1 cellular context compared by ENCODE assay signal in the genomic region with DNA sequence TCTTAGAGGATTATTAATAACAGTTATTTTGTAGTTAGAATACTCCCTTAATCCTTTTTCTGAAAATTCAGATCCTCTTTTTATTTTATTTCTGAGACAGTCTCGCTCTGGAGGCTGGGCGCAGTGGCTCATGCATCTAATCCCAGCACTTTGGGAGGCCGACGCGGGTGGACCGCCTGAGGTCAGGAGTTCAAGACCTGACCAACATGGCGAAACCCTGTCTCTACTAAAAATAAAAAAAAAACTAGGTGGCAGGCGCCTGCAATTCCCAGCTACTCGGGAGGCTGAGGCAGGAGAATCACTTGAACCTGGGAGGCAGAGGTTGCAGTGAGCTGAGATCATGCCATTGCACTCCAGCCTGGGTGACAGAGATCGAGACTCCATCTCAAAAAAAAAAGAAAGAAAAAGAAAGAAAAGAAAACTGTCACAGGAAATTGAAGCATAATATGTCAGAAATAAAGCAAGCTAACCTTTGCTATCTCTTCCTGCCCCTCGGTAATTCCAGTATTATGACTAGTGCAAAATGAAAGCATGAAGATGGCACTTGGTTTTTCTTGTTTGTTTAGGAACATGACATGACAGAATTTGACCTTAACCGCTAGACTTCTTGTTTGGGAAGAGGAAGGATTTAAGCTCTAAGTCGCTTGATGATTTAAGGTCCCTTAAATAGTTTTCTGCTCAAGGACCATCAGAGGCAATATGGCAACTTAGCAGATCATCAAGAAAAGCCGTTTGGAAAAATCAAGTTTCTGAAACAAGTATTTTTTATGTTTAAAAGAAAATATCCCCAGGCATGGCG.
TF ChIP-seq lines count a peak whose summit lies in the region.

No MANE protein-coding gene starts in this region.

TF ChIP-seq in K562, 482 proteins besides CTCF, POLR2A, EP300 and RAD21 (continued from another document and continues in another):
- TF ChIP-seq FOXM1 (IDR thresholded peaks at IDR 0.05; ENCODE audit: low read depth) (peak; percentile 9; the same call in 1 of the 2 replicates), FOXM1 (CRISPR knock-in tag; IDR thresholded peaks at IDR 0.05; ENCODE audit: low read depth) (no peak), POLR2H (tag; IDR thresholded peaks at IDR 0.05; ENCODE audit: low read depth) (no peak; the same call in 1 of the 2 replicates), SRSF9 (IDR thresholded peaks at IDR 0.05; ENCODE audit: borderline replicate concordance, low read depth, low read length) (no peak), MCM7 (IDR thresholded peaks at IDR 0.05) (no peak; a peak in 1 of 4 replicates), HOXB6 (CRISPR knock-in tag; IDR thresholded peaks at IDR 0.05; ENCODE audit: borderline replicate concordance) (no peak), ZNF24 (IDR thresholded peaks at IDR 0.05) (no peak), KAT8 (IDR thresholded peaks at IDR 0.05; ENCODE audit: low read depth) (0 out of 2 replicates have a peak, but pooled peaks have one; percentile 35), ZC3H4 (CRISPR knock-in tag; IDR thresholded peaks at IDR 0.05; ENCODE audit: borderline replicate concordance) (no peak), MEIS2 (IDR thresholded peaks at IDR 0.05; ENCODE audit: partially characterized antibody) (peak; percentile 70), HMG20B (CRISPR knock-in tag; IDR thresholded peaks at IDR 0.05) (no peak), GATA2 (CRISPR knock-in tag; IDR thresholded peaks at IDR 0.05) (no peak), FOXA3 (CRISPR knock-in tag; conservative IDR thresholded peaks at IDR 0.05 in 1 of 2, IDR thresholded peaks at IDR 0.05 in 1 of 2) (peak; percentile 97 to 98), ZNF785 (CRISPR knock-in tag; IDR thresholded peaks at IDR 0.05) (no peak), TRIM24 (IDR thresholded peaks at IDR 0.05) (0 out of 4 replicates have a peak, but pooled peaks have one; percentile 16 to 32), MAFF (IDR thresholded peaks at IDR 0.05; ENCODE audit: low read length) (peak; percentile 84), ZNF316 (IDR thresholded peaks at IDR 0.05) (peak; percentile 98), PHF21A (IDR thresholded peaks at IDR 0.05; ENCODE audit: borderline replicate concordance, low read depth) (no peak), SMAD4 (CRISPR knock-in tag; conservative IDR thresholded peaks at IDR 0.05) (peak; percentile 41; the same call in 1 of the 2 replicates), BHLHE40 (IDR thresholded peaks at IDR 0.05; ENCODE audit: low read length) (no peak), ATF1 (CRISPR knock-in tag; IDR thresholded peaks at IDR 0.05) (no peak), ATF1 (tag; IDR thresholded peaks at IDR 0.05) (peak; percentile 43; the same call in 1 of the 2 replicates), ZNF695 (CRISPR knock-in tag; IDR thresholded peaks at IDR 0.05) (no peak), SETDB1 (IDR thresholded peaks at IDR 0.05; ENCODE audit: low read length) (no peak), ARHGAP35 (IDR thresholded peaks at IDR 0.05; ENCODE audit: partially characterized antibody) (no peak), HSF4 (CRISPR knock-in tag; IDR thresholded peaks at IDR 0.05; ENCODE audit: borderline replicate concordance) (no peak), HEY1 (CRISPR knock-in tag; IDR thresholded peaks at IDR 0.05; ENCODE audit: borderline replicate concordance) (no peak), FOXP1 (CRISPR knock-in tag; IDR thresholded peaks at IDR 0.05) (no peak), RBM39 (optimal IDR thresholded peaks at IDR 0.05; ENCODE audit: low read depth, low read length) (no peak), POLR2AphosphoS2 (IDR thresholded peaks at IDR 0.05; ENCODE audit: low read length) (no peak), TAF1 (IDR thresholded peaks at IDR 0.05; ENCODE audit: control insufficient read depth, extremely low read depth, insufficient read depth, low read length, severe bottlenecking) (no peak), ZFP30 (CRISPR knock-in tag; IDR thresholded peaks at IDR 0.05; ENCODE audit: borderline replicate concordance) (no peak), TAF7 (tag; IDR thresholded peaks at IDR 0.05) (peak; percentile 69; the same call in 1 of the 2 replicates), CHD1 (IDR thresholded peaks at IDR 0.05; ENCODE audit: low read length) (no peak), POLR2B (IDR thresholded peaks at IDR 0.05; ENCODE audit: low read depth, partially characterized antibody) (peak; percentile 33), SIX5 (IDR thresholded peaks at IDR 0.05; ENCODE audit: borderline replicate concordance in 1 of 2, insufficient read depth in 1 of 2, low read depth in 1 of 2, low read length in 2 of 2) (no peak), NFRKB (IDR thresholded peaks at IDR 0.05; ENCODE audit: low read depth) (peak; percentile 96), CBX3 (IDR thresholded peaks at IDR 0.05; ENCODE audit: borderline replicate concordance in 1 of 2, low read length in 2 of 2) (no peak), ARID2 (IDR thresholded peaks at IDR 0.05) (peak; percentile 15; the same call in 1 of the 2 replicates), HDAC2 (IDR thresholded peaks at IDR 0.05) (peak; percentile 45; the same call in 1 of the 2 replicates), RBM25 (IDR thresholded peaks at IDR 0.05; ENCODE audit: low read depth, low read length, severe bottlenecking) (no peak), PTRF (tag; IDR thresholded peaks at IDR 0.05) (peak; percentile 7; the same call in 1 of the 2 replicates), COPS2 (conservative IDR thresholded peaks at IDR 0.05) (no peak), MTA1 (IDR thresholded peaks at IDR 0.05; ENCODE audit: borderline replicate concordance) (peak; percentile 64; the same call in 1 of the 2 replicates)
- TF ChIP-seq, protein P1, sequence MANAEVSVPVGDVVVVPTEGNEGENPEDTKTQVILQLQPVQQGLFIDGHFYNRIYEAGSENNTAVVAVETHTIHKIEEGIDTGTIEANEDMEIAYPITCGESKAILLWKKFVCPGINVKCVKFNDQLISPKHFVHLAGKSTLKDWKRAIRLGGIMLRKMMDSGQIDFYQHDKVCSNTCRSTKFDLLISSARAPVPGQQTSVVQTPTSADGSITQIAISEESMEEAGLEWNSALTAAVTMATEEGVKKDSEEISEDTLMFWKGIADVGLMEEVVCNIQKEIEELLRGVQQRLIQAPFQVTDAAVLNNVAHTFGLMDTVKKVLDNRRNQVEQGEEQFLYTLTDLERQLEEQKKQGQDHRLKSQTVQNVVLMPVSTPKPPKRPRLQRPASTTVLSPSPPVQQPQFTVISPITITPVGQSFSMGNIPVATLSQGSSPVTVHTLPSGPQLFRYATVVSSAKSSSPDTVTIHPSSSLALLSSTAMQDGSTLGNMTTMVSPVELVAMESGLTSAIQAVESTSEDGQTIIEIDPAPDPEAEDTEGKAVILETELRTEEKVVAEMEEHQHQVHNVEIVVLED (CRISPR knock-in tag; IDR thresholded peaks at IDR 0.05), result no peak
- TF ChIP-seq, protein P2, sequence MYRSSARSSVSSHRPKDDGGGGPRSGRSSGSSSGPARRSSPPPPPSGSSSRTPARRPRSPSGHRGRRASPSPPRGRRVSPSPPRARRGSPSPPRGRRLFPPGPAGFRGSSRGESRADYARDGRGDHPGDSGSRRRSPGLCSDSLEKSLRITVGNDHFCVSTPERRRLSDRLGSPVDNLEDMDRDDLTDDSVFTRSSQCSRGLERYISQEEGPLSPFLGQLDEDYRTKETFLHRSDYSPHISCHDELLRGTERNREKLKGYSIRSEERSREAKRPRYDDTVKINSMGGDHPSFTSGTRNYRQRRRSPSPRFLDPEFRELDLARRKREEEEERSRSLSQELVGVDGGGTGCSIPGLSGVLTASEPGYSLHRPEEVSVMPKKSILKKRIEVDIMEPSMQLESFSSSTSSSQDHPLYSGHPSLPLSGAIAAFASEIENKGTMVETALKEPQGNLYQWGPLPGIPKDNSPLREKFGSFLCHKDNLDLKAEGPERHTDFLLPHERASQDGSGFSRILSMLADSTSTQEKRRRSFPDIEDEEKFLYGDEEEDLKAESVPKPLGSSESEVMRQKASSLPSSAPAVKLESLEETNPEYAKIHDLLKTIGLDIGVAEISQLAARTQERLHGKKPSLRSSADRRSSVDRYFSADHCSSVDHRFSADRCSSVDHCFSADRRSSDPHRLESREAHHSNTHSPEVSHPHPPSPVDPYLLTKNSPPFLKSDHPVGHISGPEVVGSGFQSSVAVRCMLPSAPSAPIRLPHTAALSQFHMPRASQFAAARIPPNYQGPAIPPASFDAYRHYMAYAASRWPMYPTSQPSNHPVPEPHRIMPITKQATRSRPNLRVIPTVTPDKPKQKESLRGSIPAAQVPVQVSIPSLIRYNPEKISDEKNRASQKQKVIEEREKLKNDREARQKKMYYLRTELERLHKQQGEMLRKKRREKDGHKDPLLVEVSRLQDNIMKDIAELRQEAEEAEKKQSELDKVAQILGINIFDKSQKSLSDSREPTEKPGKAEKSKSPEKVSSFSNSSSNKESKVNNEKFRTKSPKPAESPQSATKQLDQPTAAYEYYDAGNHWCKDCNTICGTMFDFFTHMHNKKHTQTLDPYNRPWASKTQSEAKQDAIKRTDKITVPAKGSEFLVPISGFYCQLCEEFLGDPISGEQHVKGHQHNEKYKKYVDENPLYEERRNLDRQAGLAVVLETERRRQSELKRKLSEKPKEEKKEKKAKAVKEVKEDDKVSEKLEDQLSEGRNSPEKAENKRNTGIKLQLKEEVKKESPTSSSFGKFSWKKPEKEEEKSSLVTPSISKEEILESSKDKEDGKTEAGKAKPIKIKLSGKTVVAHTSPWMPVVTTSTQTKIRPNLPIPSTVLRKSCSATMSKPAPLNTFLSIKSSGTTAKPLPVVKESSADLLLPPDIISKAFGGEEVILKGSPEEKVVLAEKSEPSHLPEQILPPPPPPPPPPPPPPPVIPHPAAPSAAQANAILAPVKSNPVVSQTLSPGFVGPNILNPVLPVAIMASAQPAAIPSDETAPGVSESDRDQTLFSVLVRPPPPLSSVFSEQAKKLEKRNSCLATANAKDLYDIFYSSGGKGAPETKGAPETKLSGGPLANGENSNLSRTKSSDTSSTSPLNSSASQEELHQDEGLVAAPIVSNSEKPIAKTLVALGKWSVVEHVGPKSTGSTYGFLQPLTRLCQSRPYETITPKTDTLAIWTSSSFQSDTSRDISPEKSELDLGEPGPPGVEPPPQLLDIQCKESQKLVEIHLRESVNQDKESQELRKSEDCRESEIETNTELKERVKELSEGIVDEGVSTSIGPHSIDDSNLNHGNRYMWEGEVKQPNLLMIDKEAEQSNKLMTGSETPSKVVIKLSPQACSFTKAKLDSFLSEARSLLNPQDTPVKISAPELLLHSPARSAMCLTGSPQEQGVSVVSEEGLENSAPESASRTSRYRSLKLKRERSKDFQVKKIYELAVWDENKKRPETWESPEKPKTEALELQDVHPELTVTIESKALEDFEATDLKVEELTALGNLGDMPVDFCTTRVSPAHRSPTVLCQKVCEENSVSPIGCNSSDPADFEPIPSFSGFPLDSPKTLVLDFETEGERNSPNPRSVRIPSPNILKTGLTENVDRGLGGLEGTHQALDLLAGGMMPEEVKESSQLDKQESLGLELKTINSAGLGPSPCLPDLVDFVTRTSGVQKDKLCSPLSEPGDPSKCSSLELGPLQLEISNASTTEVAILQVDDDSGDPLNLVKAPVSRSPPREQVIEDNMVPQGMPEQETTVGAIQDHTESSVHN (IDR thresholded peaks at IDR 0.05; ENCODE audit: borderline replicate concordance in 1 of 2, low read depth in 1 of 2), result peak in 1 of 2 experiments; percentile 45; a peak in 1 of 4 replicates
- TF ChIP-seq, protein P3, sequence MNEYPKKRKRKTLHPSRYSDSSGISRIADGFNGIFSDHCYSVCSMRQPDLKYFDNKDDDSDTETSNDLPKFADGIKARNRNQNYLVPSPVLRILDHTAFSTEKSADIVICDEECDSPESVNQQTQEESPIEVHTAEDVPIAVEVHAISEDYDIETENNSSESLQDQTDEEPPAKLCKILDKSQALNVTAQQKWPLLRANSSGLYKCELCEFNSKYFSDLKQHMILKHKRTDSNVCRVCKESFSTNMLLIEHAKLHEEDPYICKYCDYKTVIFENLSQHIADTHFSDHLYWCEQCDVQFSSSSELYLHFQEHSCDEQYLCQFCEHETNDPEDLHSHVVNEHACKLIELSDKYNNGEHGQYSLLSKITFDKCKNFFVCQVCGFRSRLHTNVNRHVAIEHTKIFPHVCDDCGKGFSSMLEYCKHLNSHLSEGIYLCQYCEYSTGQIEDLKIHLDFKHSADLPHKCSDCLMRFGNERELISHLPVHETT (CRISPR knock-in tag; conservative IDR thresholded peaks at IDR 0.05 in 1 of 2, IDR thresholded peaks at IDR 0.05 in 1 of 2), result peak in 1 of 2 experiments; percentile 68; a peak in 1 of 4 replicates
- TF ChIP-seq, protein P4, sequence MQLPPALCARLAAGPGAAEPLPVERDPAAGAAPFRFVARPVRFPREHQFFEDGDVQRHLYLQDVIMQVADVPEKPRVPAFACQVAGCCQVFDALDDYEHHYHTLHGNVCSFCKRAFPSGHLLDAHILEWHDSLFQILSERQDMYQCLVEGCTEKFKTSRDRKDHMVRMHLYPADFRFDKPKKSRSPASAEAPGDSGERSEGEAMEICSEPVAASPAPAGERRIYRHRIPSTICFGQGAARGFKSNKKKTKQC (CRISPR knock-in tag; IDR thresholded peaks at IDR 0.05), result no peak
- TF ChIP-seq, protein P5, sequence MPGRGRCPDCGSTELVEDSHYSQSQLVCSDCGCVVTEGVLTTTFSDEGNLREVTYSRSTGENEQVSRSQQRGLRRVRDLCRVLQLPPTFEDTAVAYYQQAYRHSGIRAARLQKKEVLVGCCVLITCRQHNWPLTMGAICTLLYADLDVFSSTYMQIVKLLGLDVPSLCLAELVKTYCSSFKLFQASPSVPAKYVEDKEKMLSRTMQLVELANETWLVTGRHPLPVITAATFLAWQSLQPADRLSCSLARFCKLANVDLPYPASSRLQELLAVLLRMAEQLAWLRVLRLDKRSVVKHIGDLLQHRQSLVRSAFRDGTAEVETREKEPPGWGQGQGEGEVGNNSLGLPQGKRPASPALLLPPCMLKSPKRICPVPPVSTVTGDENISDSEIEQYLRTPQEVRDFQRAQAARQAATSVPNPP (IDR thresholded peaks at IDR 0.05; ENCODE audit: borderline replicate concordance, insufficient read depth, insufficient read length), result no peak
- TF ChIP-seq, protein P6, sequence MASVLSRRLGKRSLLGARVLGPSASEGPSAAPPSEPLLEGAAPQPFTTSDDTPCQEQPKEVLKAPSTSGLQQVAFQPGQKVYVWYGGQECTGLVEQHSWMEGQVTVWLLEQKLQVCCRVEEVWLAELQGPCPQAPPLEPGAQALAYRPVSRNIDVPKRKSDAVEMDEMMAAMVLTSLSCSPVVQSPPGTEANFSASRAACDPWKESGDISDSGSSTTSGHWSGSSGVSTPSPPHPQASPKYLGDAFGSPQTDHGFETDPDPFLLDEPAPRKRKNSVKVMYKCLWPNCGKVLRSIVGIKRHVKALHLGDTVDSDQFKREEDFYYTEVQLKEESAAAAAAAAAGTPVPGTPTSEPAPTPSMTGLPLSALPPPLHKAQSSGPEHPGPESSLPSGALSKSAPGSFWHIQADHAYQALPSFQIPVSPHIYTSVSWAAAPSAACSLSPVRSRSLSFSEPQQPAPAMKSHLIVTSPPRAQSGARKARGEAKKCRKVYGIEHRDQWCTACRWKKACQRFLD (CRISPR knock-in tag; IDR thresholded peaks at IDR 0.05), result peak; percentile 82
